In the genomic region with DNA sequence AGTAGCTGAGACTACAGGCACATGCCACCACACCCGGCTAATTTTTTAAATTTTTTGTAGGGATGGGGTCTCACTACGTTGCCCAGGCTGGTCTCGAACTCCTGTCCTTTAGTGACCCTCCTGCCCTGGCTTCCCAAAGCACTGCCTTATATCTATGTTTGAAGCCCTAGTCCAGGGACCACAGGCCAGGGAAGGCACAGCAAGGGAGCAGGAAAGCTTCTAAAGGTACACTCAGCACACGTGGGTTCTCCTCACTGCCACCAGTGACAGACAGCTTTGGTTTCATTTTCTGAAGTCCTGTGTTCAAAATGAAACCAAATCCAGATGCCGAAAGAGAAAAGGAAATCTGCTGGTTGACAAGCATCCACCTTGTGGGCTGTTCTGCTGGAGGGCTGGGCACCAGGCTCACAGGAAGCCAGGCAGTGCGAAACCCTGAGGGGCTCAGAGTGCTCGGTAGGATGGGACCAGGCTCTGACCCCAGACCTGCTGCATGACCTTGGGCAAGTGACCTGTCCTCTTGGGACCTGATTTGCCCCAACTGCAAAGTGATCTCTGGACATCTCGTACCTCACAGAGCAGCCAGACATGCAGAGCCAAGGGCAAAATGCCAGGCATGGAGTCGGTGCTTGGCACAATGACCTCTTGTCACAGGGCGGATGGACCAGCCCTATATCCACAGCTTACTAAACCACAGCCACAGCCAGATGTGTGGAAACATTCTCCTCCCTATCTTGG, we compare ENCODE assay signal across 1 cellular context.
TF ChIP-seq lines count a peak whose summit lies in the region.

No MANE protein-coding gene starts in this region.

TF ChIP-seq in K562, 482 proteins besides CTCF, POLR2A, EP300 and RAD21:
- TF ChIP-seq RBM14 (IDR thresholded peaks at IDR 0.05; ENCODE audit: borderline replicate concordance, insufficient read depth, low read depth, low read length) (no peak), ESRRB (CRISPR knock-in tag; IDR thresholded peaks at IDR 0.05; ENCODE audit: borderline replicate concordance) (no peak), MYC (IDR thresholded peaks at IDR 0.05; ENCODE audit: low read depth, low read length) (0 out of 2 replicates have a peak, but pooled peaks have one; percentile 17), MYC (CRISPR knock-in tag; IDR thresholded peaks at IDR 0.05; ENCODE audit: borderline replicate concordance, low read depth) (no peak), HES1 (IDR thresholded peaks at IDR 0.05; ENCODE audit: low read depth) (no peak), ESRRA (IDR thresholded peaks at IDR 0.05; ENCODE audit: borderline replicate concordance, low read depth) (peak; percentile 66; the same call in 1 of the 2 replicates), ZNF121 (CRISPR knock-in tag; conservative IDR thresholded peaks at IDR 0.05) (peak; percentile 87), STAG1 (CRISPR knock-in tag; IDR thresholded peaks at IDR 0.05; ENCODE audit: borderline replicate concordance) (no peak), ZNF165 (CRISPR knock-in tag; IDR thresholded peaks at IDR 0.05; ENCODE audit: borderline replicate concordance) (no peak), AFF1 (IDR thresholded peaks at IDR 0.05; ENCODE audit: low read depth in 1 of 2, partially characterized antibody in 2 of 2) (no peak), ZNF398 (CRISPR knock-in tag; IDR thresholded peaks at IDR 0.05) (no peak), ZNF436 (CRISPR knock-in tag; IDR thresholded peaks at IDR 0.05) (no peak), ETV6 (IDR thresholded peaks at IDR 0.05; ENCODE audit: borderline replicate concordance in 1 of 2, low read depth in 2 of 2, low read length in 1 of 2) (no peak), ETV6 (CRISPR knock-in tag; IDR thresholded peaks at IDR 0.05; ENCODE audit: borderline replicate concordance) (no peak), TEAD2 (tag; IDR thresholded peaks at IDR 0.05) (no peak)
- TF ChIP-seq, protein P1, sequence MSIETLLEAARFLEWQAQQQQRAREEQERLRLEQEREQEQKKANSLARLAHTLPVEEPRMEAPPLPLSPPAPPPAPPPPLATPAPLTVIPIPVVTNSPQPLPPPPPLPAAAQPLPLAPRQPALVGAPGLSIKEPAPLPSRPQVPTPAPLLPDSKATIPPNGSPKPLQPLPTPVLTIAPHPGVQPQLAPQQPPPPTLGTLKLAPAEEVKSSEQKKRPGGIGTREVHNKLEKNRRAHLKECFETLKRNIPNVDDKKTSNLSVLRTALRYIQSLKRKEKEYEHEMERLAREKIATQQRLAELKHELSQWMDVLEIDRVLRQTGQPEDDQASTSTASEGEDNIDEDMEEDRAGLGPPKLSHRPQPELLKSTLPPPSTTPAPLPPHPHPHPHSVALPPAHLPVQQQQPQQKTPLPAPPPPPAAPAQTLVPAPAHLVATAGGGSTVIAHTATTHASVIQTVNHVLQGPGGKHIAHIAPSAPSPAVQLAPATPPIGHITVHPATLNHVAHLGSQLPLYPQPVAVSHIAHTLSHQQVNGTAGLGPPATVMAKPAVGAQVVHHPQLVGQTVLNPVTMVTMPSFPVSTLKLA (conservative IDR thresholded peaks at IDR 0.05): 0 out of 4 replicates have a peak, but pooled peaks of 1 of the 2 experiments have one; percentile 18
- TF ChIP-seq, protein P2, sequence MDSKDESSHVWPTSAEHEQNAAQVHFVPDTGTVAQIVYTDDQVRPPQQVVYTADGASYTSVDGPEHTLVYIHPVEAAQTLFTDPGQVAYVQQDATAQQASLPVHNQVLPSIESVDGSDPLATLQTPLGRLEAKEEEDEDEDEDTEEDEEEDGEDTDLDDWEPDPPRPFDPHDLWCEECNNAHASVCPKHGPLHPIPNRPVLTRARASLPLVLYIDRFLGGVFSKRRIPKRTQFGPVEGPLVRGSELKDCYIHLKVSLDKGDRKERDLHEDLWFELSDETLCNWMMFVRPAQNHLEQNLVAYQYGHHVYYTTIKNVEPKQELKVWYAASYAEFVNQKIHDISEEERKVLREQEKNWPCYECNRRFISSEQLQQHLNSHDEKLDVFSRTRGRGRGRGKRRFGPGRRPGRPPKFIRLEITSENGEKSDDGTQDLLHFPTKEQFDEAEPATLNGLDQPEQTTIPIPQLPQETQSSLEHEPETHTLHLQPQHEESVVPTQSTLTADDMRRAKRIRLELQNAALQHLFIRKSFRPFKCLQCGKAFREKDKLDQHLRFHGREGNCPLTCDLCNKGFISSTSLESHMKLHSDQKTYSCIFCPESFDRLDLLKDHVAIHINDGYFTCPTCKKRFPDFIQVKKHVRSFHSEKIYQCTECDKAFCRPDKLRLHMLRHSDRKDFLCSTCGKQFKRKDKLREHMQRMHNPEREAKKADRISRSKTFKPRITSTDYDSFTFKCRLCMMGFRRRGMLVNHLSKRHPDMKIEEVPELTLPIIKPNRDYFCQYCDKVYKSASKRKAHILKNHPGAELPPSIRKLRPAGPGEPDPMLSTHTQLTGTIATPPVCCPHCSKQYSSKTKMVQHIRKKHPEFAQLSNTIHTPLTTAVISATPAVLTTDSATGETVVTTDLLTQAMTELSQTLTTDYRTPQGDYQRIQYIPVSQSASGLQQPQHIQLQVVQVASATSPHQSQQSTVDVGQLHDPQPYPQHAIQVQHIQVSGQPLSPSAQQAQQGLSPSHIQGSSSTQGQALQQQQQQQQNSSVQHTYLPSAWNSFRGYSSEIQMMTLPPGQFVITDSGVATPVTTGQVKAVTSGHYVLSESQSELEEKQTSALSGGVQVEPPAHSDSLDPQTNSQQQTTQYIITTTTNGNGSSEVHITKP (IDR thresholded peaks at IDR 0.05; ENCODE audit: partially characterized antibody): no peak
TF ChIP-seq in K562: peak in this region for 4.
